1 cellular context compared by ENCODE assay signal in genomic region chrX:23667239-23668177, GRCh38.
TF ChIP-seq lines count a peak whose summit lies in the region.

Gene PRDX4 (plus strand): TSS chrX:23667493. CDS start chrX:23667571, 78 bp downstream.

TF ChIP-seq in HepG2, 621 proteins besides CTCF, POLR2A, EP300 and RAD21 (continued from another document and continues in another):
- TF ChIP-seq RXRB (CRISPR knock-in tag; IDR thresholded peaks at IDR 0.05; ENCODE audit: borderline replicate concordance): 0 out of 2 replicates have a peak, but pooled peaks have one; percentile 18
- TF ChIP-seq RARA (CRISPR knock-in tag; IDR thresholded peaks at IDR 0.05): no peak
- 0 out of 2 replicates have a peak, but pooled peaks have one; percentile 49 for TF ChIP-seq ZNF792 (CRISPR knock-in tag; IDR thresholded peaks at IDR 0.05)
- TF ChIP-seq NR2F2 (IDR thresholded peaks at IDR 0.05; ENCODE audit: borderline replicate concordance, low read depth): no peak
- TF ChIP-seq ZNF569 (CRISPR knock-in tag; IDR thresholded peaks at IDR 0.05; ENCODE audit: borderline replicate concordance): no peak
- no peak for TF ChIP-seq CREM (IDR thresholded peaks at IDR 0.05)
- TF ChIP-seq CREM (CRISPR knock-in tag; IDR thresholded peaks at IDR 0.05): no peak
- TF ChIP-seq DR1 (CRISPR knock-in tag; IDR thresholded peaks at IDR 0.05): peak; percentile 27; the same call in 1 of the 2 replicates
- 0 out of 2 replicates have a peak, but pooled peaks have one; percentile 51 for TF ChIP-seq ZNF543 (CRISPR knock-in tag; IDR thresholded peaks at IDR 0.05)
- TF ChIP-seq ZSCAN21 (CRISPR knock-in tag; IDR thresholded peaks at IDR 0.05; ENCODE audit: borderline replicate concordance): peak; percentile 67; the same call in 1 of the 2 replicates
- no peak for TF ChIP-seq SRSF9 (IDR thresholded peaks at IDR 0.05; ENCODE audit: borderline replicate concordance, insufficient read depth, low read depth, low read length, poor library complexity, severe bottlenecking)
- no peak for TF ChIP-seq ZNF260 (CRISPR knock-in tag; IDR thresholded peaks at IDR 0.05; ENCODE audit: borderline replicate concordance, low read depth)
- TF ChIP-seq, protein P1, sequence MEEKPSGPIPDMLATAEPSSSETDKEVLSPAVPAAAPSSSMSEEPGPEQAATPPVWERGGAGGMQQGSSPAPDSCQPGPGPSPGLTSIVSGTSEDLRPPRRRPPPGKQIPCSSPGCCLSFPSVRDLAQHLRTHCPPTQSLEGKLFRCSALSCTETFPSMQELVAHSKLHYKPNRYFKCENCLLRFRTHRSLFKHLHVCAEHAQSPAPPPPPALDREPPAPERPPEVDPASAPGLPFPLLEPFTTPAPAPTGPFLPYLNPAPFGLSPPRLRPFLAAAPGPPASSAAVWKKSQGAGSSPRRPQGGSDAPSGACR (CRISPR knock-in tag; IDR thresholded peaks at IDR 0.05): no peak
- TF ChIP-seq TRAFD1 (CRISPR knock-in tag; IDR thresholded peaks at IDR 0.05; ENCODE audit: borderline replicate concordance): no peak
- TF ChIP-seq HOXA3 (CRISPR knock-in tag; IDR thresholded peaks at IDR 0.05): peak; percentile 75
- 0 out of 2 replicates have a peak, but pooled peaks have one; percentile 63 for TF ChIP-seq ARNT2 (CRISPR knock-in tag; IDR thresholded peaks at IDR 0.05; ENCODE audit: low read depth)
- TF ChIP-seq TAF1 (CRISPR knock-in tag; IDR thresholded peaks at IDR 0.05): peak; percentile 79
- no peak; the same call in 1 of the 2 replicates for TF ChIP-seq ZMAT3 (CRISPR knock-in tag; conservative IDR thresholded peaks at IDR 0.05)
- TF ChIP-seq ETV6 (CRISPR knock-in tag; conservative IDR thresholded peaks at IDR 0.05): no peak
- peak; percentile 56 for TF ChIP-seq POLR2AphosphoS5 (IDR thresholded peaks at IDR 0.05; ENCODE audit: low read depth, low read length)
- TF ChIP-seq TGIF2 (CRISPR knock-in tag; IDR thresholded peaks at IDR 0.05): no peak
- TF ChIP-seq SMAD3 (CRISPR knock-in tag; IDR thresholded peaks at IDR 0.05): no peak
- TF ChIP-seq ZNF205 (CRISPR knock-in tag; IDR thresholded peaks at IDR 0.05): 0 out of 2 replicates have a peak, but pooled peaks have one; percentile 60
- TF ChIP-seq ZNF234 (CRISPR knock-in tag; conservative IDR thresholded peaks at IDR 0.05): no peak
- TF ChIP-seq JUND (CRISPR knock-in tag; IDR thresholded peaks at IDR 0.05): no peak
- TF ChIP-seq GFI1 (CRISPR knock-in tag; IDR thresholded peaks at IDR 0.05; ENCODE audit: borderline replicate concordance): no peak
- TF ChIP-seq, protein P2, sequence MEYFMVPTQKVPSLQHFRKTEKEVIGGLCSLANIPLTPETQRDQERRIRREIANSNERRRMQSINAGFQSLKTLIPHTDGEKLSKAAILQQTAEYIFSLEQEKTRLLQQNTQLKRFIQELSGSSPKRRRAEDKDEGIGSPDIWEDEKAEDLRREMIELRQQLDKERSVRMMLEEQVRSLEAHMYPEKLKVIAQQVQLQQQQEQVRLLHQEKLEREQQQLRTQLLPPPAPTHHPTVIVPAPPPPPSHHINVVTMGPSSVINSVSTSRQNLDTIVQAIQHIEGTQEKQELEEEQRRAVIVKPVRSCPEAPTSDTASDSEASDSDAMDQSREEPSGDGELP (IDR thresholded peaks at IDR 0.05; ENCODE audit: borderline replicate concordance, low read depth): no peak
- no peak for TF ChIP-seq HMGA1 (CRISPR knock-in tag; conservative IDR thresholded peaks at IDR 0.05)
- TF ChIP-seq ATAD3A (CRISPR knock-in tag; IDR thresholded peaks at IDR 0.05): no peak
- TF ChIP-seq PTBP1 (IDR thresholded peaks at IDR 0.05; ENCODE audit: low read depth, low read length, poor library complexity, severe bottlenecking): no peak
- TF ChIP-seq ZNF614 (CRISPR knock-in tag; IDR thresholded peaks at IDR 0.05; ENCODE audit: borderline replicate concordance): no peak
- TF ChIP-seq, protein P3, sequence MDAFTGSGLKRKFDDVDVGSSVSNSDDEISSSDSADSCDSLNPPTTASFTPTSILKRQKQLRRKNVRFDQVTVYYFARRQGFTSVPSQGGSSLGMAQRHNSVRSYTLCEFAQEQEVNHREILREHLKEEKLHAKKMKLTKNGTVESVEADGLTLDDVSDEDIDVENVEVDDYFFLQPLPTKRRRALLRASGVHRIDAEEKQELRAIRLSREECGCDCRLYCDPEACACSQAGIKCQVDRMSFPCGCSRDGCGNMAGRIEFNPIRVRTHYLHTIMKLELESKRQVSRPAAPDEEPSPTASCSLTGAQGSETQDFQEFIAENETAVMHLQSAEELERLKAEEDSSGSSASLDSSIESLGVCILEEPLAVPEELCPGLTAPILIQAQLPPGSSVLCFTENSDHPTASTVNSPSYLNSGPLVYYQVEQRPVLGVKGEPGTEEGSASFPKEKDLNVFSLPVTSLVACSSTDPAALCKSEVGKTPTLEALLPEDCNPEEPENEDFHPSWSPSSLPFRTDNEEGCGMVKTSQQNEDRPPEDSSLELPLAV (CRISPR knock-in tag; conservative IDR thresholded peaks at IDR 0.05; ENCODE audit: low read depth): no peak; the same call in 1 of the 2 replicates
- no peak for TF ChIP-seq NFE2L1 (CRISPR knock-in tag; IDR thresholded peaks at IDR 0.05; ENCODE audit: borderline replicate concordance)
- peak; percentile 89 for TF ChIP-seq CEBPB (IDR thresholded peaks at IDR 0.05; ENCODE audit: borderline replicate concordance, low read depth, low read length)
- TF ChIP-seq SIN3B (IDR thresholded peaks at IDR 0.05; ENCODE audit: low read length): no peak
- TF ChIP-seq, protein P4, sequence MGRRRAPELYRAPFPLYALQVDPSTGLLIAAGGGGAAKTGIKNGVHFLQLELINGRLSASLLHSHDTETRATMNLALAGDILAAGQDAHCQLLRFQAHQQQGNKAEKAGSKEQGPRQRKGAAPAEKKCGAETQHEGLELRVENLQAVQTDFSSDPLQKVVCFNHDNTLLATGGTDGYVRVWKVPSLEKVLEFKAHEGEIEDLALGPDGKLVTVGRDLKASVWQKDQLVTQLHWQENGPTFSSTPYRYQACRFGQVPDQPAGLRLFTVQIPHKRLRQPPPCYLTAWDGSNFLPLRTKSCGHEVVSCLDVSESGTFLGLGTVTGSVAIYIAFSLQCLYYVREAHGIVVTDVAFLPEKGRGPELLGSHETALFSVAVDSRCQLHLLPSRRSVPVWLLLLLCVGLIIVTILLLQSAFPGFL (CRISPR knock-in tag; IDR thresholded peaks at IDR 0.05): no peak
- no peak for TF ChIP-seq ZNF562 (CRISPR knock-in tag; IDR thresholded peaks at IDR 0.05; ENCODE audit: borderline replicate concordance)
- TF ChIP-seq SALL2 (CRISPR knock-in tag; IDR thresholded peaks at IDR 0.05): 0 out of 2 replicates have a peak, but pooled peaks have one; percentile 42
- TF ChIP-seq ZNF619 (CRISPR knock-in tag; IDR thresholded peaks at IDR 0.05): no peak
- no peak for TF ChIP-seq ZNF552 (CRISPR knock-in tag; IDR thresholded peaks at IDR 0.05; ENCODE audit: borderline replicate concordance)
- no peak for TF ChIP-seq E2F2 (CRISPR knock-in tag; IDR thresholded peaks at IDR 0.05; ENCODE audit: borderline replicate concordance)
- TF ChIP-seq NBN (conservative IDR thresholded peaks at IDR 0.05): no peak
- TF ChIP-seq RBM39 (IDR thresholded peaks at IDR 0.05; ENCODE audit: low read depth, low read length, poor library complexity, severe bottlenecking): no peak
- no peak for TF ChIP-seq TCF7 (IDR thresholded peaks at IDR 0.05; ENCODE audit: low read depth)
- no peak for TF ChIP-seq CREBL2 (CRISPR knock-in tag; IDR thresholded peaks at IDR 0.05; ENCODE audit: borderline replicate concordance)
- TF ChIP-seq ZNF12 (CRISPR knock-in tag; IDR thresholded peaks at IDR 0.05): no peak
- peak; percentile 54; the same call in 1 of the 2 replicates for TF ChIP-seq SP5 (CRISPR knock-in tag; IDR thresholded peaks at IDR 0.05; ENCODE audit: borderline replicate concordance, low read depth)
- TF ChIP-seq HNF4A (CRISPR knock-in tag; IDR thresholded peaks at IDR 0.05): no peak
- peak; percentile 87; the same call in 1 of the 2 replicates for TF ChIP-seq TFDP1 (CRISPR knock-in tag; IDR thresholded peaks at IDR 0.05; ENCODE audit: borderline replicate concordance)
- TF ChIP-seq, protein P5, sequence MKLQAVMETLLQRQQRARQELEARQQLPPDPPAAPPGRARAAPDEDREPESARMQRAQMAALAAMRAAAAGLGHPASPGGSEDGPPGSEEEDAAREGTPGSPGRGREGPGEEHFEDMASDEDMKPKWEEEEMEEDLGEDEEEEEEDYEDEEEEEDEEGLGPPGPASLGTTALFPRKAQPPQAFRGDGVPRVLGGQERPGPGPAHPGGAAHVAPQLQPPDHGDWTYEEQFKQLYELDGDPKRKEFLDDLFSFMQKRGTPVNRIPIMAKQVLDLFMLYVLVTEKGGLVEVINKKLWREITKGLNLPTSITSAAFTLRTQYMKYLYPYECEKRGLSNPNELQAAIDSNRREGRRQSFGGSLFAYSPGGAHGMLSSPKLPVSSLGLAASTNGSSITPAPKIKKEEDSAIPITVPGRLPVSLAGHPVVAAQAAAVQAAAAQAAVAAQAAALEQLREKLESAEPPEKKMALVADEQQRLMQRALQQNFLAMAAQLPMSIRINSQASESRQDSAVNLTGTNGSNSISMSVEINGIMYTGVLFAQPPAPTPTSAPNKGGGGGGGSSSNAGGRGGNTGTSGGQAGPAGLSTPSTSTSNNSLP (IDR thresholded peaks at IDR 0.05; ENCODE audit: low read depth, low read length): no peak
- TF ChIP-seq, protein P6, sequence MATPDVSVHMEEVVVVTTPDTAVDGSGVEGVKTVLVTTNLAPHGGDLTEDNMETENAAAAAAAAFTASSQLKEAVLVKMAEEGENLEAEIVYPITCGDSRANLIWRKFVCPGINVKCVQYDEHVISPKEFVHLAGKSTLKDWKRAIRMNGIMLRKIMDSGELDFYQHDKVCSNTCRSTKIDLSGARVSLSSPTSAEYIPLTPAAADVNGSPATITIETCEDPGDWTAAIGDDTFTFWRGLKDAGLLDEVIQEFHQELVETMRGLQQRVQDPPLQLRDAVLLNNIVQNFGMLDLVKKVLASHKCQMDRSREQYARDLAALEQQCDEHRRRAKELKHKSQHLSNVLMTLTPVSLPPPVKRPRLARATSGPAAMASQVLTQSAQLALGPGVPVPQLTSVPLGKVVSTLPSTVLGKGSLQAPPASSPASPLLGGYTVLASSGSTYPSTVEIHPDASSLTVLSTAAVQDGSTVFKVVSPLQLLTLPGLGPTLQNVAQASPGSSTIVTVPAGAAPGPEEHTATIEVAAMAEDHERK (CRISPR knock-in tag; IDR thresholded peaks at IDR 0.05; ENCODE audit: low read depth): no peak
- no peak for TF ChIP-seq ZNF33B (CRISPR knock-in tag; IDR thresholded peaks at IDR 0.05)
- 0 out of 2 replicates have a peak, but pooled peaks have one; percentile 61 for TF ChIP-seq MXD4 (CRISPR knock-in tag; IDR thresholded peaks at IDR 0.05)
- no peak for TF ChIP-seq KDM5A (IDR thresholded peaks at IDR 0.05; ENCODE audit: borderline replicate concordance, low read length)
- TF ChIP-seq TBP (CRISPR knock-in tag; IDR thresholded peaks at IDR 0.05): no peak
- no peak for TF ChIP-seq MEF2D (CRISPR knock-in tag; IDR thresholded peaks at IDR 0.05)
- no peak for TF ChIP-seq ZNF768 (CRISPR knock-in tag; IDR thresholded peaks at IDR 0.05)
- TF ChIP-seq ZNF431 (CRISPR knock-in tag; IDR thresholded peaks at IDR 0.05; ENCODE audit: borderline replicate concordance, low read depth): peak; percentile 38; the same call in 1 of the 2 replicates
- peak; percentile 75 for TF ChIP-seq KDM5B (CRISPR knock-in tag; IDR thresholded peaks at IDR 0.05; ENCODE audit: borderline replicate concordance)
- TF ChIP-seq ATM (IDR thresholded peaks at IDR 0.05; ENCODE audit: borderline replicate concordance): no peak
- TF ChIP-seq ATF7-NPFF (CRISPR knock-in tag; IDR thresholded peaks at IDR 0.05; ENCODE audit: low read depth): peak; percentile 81
